8 cellular contexts compared by ENCODE assay signal in genomic region chr19:55086730-55087541, GRCh38. TPM values are rescaled to one million over a fixed set of nuclear protein-coding genes. Genes with fewer than 3 reads are reported as not detected.
DNase-seq lines count a peak whose midpoint lies in the region; ATAC-seq, FAIRE-seq and TF ChIP-seq lines count a peak whose summit lies in the region.

No MANE protein-coding gene starts in this region.

- intact Hi-C loops in adrenal gland (cut with DNase I) (no loop called here), head of caudate nucleus (cut with DNase I) (no loop called here)

- H3K4me1 ChIP-seq in NT2/D1 (ENCODE audit: insufficient read depth, insufficient read length) = peaks cover 24% of the 10 kb centered on the region
- peaks cover 16 to 22% of the 10 kb centered on the region in 2 donors for H3K4me1 ChIP-seq in adrenal gland (replicated peaks in 1 of 2)
- H3K4me1 ChIP-seq in neural progenitor cell = peaks cover 20% of the 10 kb centered on the region

- DNase-seq in GM10248 (ENCODE audit: extremely low spot score) (peak; percentile 80), NT2/D1 (ENCODE audit: low read depth, low spot score) (peak; percentile 87), adrenal gland (peak; percentile 86 to 96 (median 94)), head of caudate nucleus (peak; percentile 74 to 95 (median 86)), neural progenitor cell (ENCODE audit: low spot score) (peak; percentile 99), type B pancreatic cell (ENCODE audit: extremely low spot score, unreplicated experiment) (peak; percentile 89), HTR-8/SVneo (ENCODE audit: insufficient read length, low spot score) (no peak)

- peak overlapping the region; percentile 90 for H3K4me2 ChIP-seq in neural progenitor cell

- peaks cover 3% of the 10 kb centered on the region for H3K79me2 ChIP-seq in neural progenitor cell (ENCODE audit: low read depth)

- H3K4me1 Mint-ChIP-seq in neural progenitor cell (peaks cover 48% of the 10 kb centered on the region), type B pancreatic cell (ENCODE audit: unreplicated experiment) (peaks cover 22% of the 10 kb centered on the region)

- peaks cover 5% of the 10 kb centered on the region for H3K36me3 Mint-ChIP-seq in neural progenitor cell
- H3K36me3 Mint-ChIP-seq in type B pancreatic cell = peaks cover 9% of the 10 kb centered on the region

- H3K9ac ChIP-seq in NT2/D1 (ENCODE audit: insufficient read length, low read depth) (peak overlapping the region; percentile 57), neural progenitor cell (peak overlapping the region; percentile 20)

- TF ChIP-seq CTCF in GM10248 (IDR thresholded peaks at IDR 0.05; ENCODE audit: control extremely low read depth, extremely low read depth, low read depth, missing control alignments) = no peak
- TF ChIP-seq CTCF in adrenal gland (IDR thresholded peaks at IDR 0.05) = no peak
- no peak for TF ChIP-seq CTCF in neural progenitor cell (IDR thresholded peaks at IDR 0.05)
- TF ChIP-seq CTCF in type B pancreatic cell (conservative IDR thresholded peaks at IDR 0.05) = no peak

- POLR2A ChIA-PET in GM10248 (lab: Yijun Ruan, JAX) = no interaction called here

- no peak for ATAC-seq in HG03571 (IDR thresholded peaks at IDR 0.05; ENCODE audit: unreplicated experiment)

- H2AFZ ChIP-seq in neural progenitor cell (replicated peaks) = no peak overlapping the region

- H3K27me3 ChIP-seq in NT2/D1 (ENCODE audit: insufficient read depth, insufficient read length) (peaks cover 20% of the 10 kb centered on the region), adrenal gland (peaks cover 35% of the 10 kb centered on the region), neural progenitor cell (peaks cover 44% of the 10 kb centered on the region)

- H3K9me3 ChIP-seq in NT2/D1 (ENCODE audit: insufficient read depth, low read length) (no peaks in the 10 kb centered on the region), adrenal gland (replicated peaks in 1 of 3) (no peaks in the 10 kb centered on the region), neural progenitor cell (ENCODE audit: low read depth) (no peaks in the 10 kb centered on the region)

- no peak for TF ChIP-seq POLR2A in adrenal gland (IDR thresholded peaks at IDR 0.05)

- H3K36me3 ChIP-seq in NT2/D1 (ENCODE audit: insufficient read depth, insufficient read length, low read length) (peaks cover 26% of the 10 kb centered on the region), adrenal gland (replicated peaks in 1 of 2) (peaks cover 0 to 15% of the 10 kb centered on the region in 2 donors), neural progenitor cell (no peaks in the 10 kb centered on the region)

- peak overlapping the region; percentile 74 for H3K27ac Mint-ChIP-seq in neural progenitor cell
- H3K27ac Mint-ChIP-seq in type B pancreatic cell = peak overlapping the region; percentile 16

- H3K4me3 Mint-ChIP-seq in neural progenitor cell = peak overlapping the region; percentile 91
- peak overlapping the region; percentile 88 for H3K4me3 Mint-ChIP-seq in type B pancreatic cell

- peak overlapping the region; percentile 39 for H3K4me3 ChIP-seq in NT2/D1 (ENCODE audit: insufficient read length, low read depth)
- peak overlapping the region in 1 of 4 donors; percentile 50 for H3K4me3 ChIP-seq in adrenal gland
- peak overlapping the region; percentile 68 for H3K4me3 ChIP-seq in neural progenitor cell

- H3K9me3 Mint-ChIP-seq in neural progenitor cell (peaks cover 3% of the 10 kb centered on the region), type B pancreatic cell (no peaks in the 10 kb centered on the region)

- H3K27me3 Mint-ChIP-seq in neural progenitor cell (ENCODE audit: insufficient read depth, low read depth) (peaks cover 44% of the 10 kb centered on the region), type B pancreatic cell (peaks cover 53% of the 10 kb centered on the region)

- FAIRE-seq in HTR-8/SVneo (lab: Jason Lieb, UNC) = no peak

- H3K27ac ChIP-seq in adrenal gland (no peak overlapping the region), neural progenitor cell (no peak overlapping the region)

- 2 to 15% (median 7%) methylated on average over 10 to 74 of the region's 74 CpGs for WGBS in adrenal gland, 4 donors

- CTCF ChIA-PET in GM10248 (lab: Yijun Ruan, JAX) = interaction anchor here (0.9 to 2.5 kb wide), 6 partner anchors 14 to 417 kb away, joined by 3 to 9 read pairs (median 3); no protein-coding TSS in a partner anchor

- peaks cover 53% of the 10 kb centered on the region for H4K20me1 ChIP-seq in neural progenitor cell (ENCODE audit: low read depth)

- H3F3A ChIP-seq in neural progenitor cell (ENCODE audit: low read depth) = peaks cover 50% of the 10 kb centered on the region

RNA-seq across cellular contexts. Expression of gene EPS8L1, which starts 11.3 kb away (rescaled TPM):
- total RNA-seq in adrenal gland (1 to 10 TPM in 5 of 8 donors, under 1 TPM in 2, not detected in 1; 0.60 to 4.4 (median 2.1) TPM), neural progenitor cell (ENCODE audit: low replicate concordance) (7.0 and 17.5 TPM in 2 replicates), type B pancreatic cell (ENCODE audit: low replicate concordance) (54.0 and 116 TPM in 2 replicates)
- polyA plus RNA-seq in adrenal gland = 1 to 10 TPM in 2 of 3 donors, not detected in 1; 3.6 to 8.0 TPM

RNA-seq across cellular contexts. Expression of gene RDH13, which starts 24.0 kb away (rescaled TPM):
- total RNA-seq in adrenal gland (10 to 100 TPM in 5 of 8 donors, 1 to 10 TPM in 3; 6.8 to 27.9 (median 10.6) TPM), neural progenitor cell (ENCODE audit: low replicate concordance) (9.0 and 9.4 TPM in 2 replicates), type B pancreatic cell (ENCODE audit: low replicate concordance) (37.9 and 74.9 TPM in 2 replicates)
- 1 to 10 TPM; 7.2 to 8.5 (median 7.9) TPM for polyA plus RNA-seq in adrenal gland

RNA-seq across cellular contexts. Expression of gene PPP1R12C, which starts 30.5 kb away (rescaled TPM):
- total RNA-seq in adrenal gland (100 to 1,000 TPM in 1 of 8 donors, 10 to 100 TPM in 7; 52.3 to 113 (median 76.2) TPM), neural progenitor cell (ENCODE audit: low replicate concordance) (21.8 and 62.7 TPM in 2 replicates), type B pancreatic cell (ENCODE audit: low replicate concordance) (102 and 113 TPM in 2 replicates)
- 100 to 1,000 TPM in 2 of 3 donors, 10 to 100 TPM in 1; 22.1 to 251 (median 220) TPM for polyA plus RNA-seq in adrenal gland

RNA-seq across cellular contexts. Expression of gene GP6, which starts 48.9 kb away (rescaled TPM):
- total RNA-seq in adrenal gland = under 1 TPM in 1 of 8 donors, not detected in 7; 0.11 TPM
- under 1 TPM in 1 of 3 donors, not detected in 2; 0.07 TPM for polyA plus RNA-seq in adrenal gland
- total RNA-seq in neural progenitor cell (ENCODE audit: low replicate concordance) = not detected in 2 replicates
- 0.22 and 0.93 TPM in 2 replicates for total RNA-seq in type B pancreatic cell (ENCODE audit: low replicate concordance)
